8 cellular contexts compared by ENCODE assay signal in the genomic region with DNA sequence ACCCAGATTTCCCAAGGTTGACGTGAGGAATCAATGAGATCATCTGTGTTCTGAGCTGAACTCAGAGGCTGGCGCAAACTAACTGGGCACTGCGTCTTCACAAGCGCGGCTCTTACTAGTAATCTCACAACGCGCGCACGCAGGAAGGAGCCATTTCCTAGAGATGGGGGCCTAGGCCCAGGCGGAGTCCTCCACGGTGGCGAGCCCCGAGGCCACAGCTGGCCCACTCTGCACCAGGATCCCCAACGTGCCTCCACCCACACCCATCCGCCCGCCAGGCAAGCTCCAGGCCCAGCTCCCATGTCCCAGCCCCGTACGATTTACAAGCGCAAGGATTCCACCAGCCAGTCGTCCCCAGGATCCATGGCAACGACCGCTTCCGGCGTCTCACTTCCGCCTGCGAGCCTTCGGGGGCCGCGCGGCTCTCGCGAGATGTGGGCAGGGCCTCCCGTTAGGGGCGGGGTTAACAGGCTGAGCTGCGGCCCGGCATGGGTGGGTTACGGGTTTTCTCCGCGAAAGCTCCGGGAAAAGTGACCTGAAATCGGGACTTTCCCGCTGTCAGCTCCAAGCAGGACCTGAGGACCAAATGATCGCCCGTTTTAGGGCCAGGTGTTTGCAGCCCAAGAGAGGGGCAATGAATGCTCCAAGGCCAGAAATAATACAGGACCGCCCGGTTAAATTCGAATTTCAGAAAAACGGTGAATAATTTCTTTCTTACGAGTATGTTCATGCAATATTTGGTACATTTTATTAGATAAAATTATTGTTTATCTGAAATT. TPM values are rescaled to one million over a fixed set of nuclear protein-coding genes. Genes with fewer than 3 reads are reported as not detected.
DNase-seq lines count a peak whose midpoint lies in the region; ATAC-seq and TF ChIP-seq lines count a peak whose summit lies in the region.

WDR73 (minus strand) TSS at position 374 of the 779 bp plus-strand sequence; CDS start at position 365, 9 bp downstream.

- peaks cover 31% of the 10 kb centered on the region for H3K4me1 Mint-ChIP-seq in activated T-helper 2 cell treated with anti-CD3 and anti-CD28 coated beads, Interferon-gamma antibody, Interleukin-2, Interleukin-4, amounts not matched to agents 10 μg/mL and 5 μg/mL and 100 μg/mL, durations not matched to agents 14 hours and 24 hours and 36 hours (ENCODE audit: low read depth)
- peaks cover 17 to 57% (median 43%) of the 10 kb centered on the region in 4 donors for H3K4me1 Mint-ChIP-seq in naive thymus-derived CD8-positive, alpha-beta T cell

- H3K36me3 Mint-ChIP-seq in activated T-helper 2 cell treated with anti-CD3 and anti-CD28 coated beads, Interferon-gamma antibody, Interleukin-2, Interleukin-4, amounts not matched to agents 10 μg/mL and 5 μg/mL and 100 μg/mL, durations not matched to agents 14 hours and 24 hours and 36 hours (ENCODE audit: low read depth), result peaks cover 16% of the 10 kb centered on the region
- H3K36me3 Mint-ChIP-seq in naive thymus-derived CD8-positive, alpha-beta T cell, result peaks cover 2 to 28% (median 5%) of the 10 kb centered on the region in 3 donors

- peak; percentile 84 for ATAC-seq in GM21825 (IDR thresholded peaks at IDR 0.05; ENCODE audit: unreplicated experiment)
- peak; percentile 71 to 79 for ATAC-seq in naive thymus-derived CD8-positive, alpha-beta T cell

- no peaks in the 10 kb centered on the region for H3K9me3 Mint-ChIP-seq in activated T-helper 2 cell treated with anti-CD3 and anti-CD28 coated beads, Interferon-gamma antibody, Interleukin-2, Interleukin-4, amounts not matched to agents 10 μg/mL and 5 μg/mL and 100 μg/mL, durations not matched to agents 14 hours and 24 hours and 36 hours
- H3K9me3 Mint-ChIP-seq in naive thymus-derived CD8-positive, alpha-beta T cell, result no peaks in the 10 kb centered on the region

- peak within 1 kb of the TSS; percentile 87 for H3K27ac Mint-ChIP-seq in activated T-helper 2 cell treated with anti-CD3 and anti-CD28 coated beads, Interferon-gamma antibody, Interleukin-2, Interleukin-4, amounts not matched to agents 10 μg/mL and 5 μg/mL and 100 μg/mL, durations not matched to agents 14 hours and 24 hours and 36 hours
- peak within 1 kb of the TSS; percentile 90 to 99 (median 98) for H3K27ac Mint-ChIP-seq in naive thymus-derived CD8-positive, alpha-beta T cell

- intact Hi-C loops in activated T-helper 2 cell treated with anti-CD3 and anti-CD28 coated beads, Interferon-gamma antibody, Interleukin-2, Interleukin-4, amounts not matched to agents 10 μg/mL and 5 μg/mL and 100 μg/mL, durations not matched to agents 14 hours and 24 hours and 36 hours (cut with micrococcal nuclease), result loop anchor here (1.0 to 2.0 kb wide), 7 partner anchors 23 to 274 kb away; no protein-coding TSS in a partner anchor

- POLR2A ChIA-PET in RWPE1 (lab: Yijun Ruan, JAX; ENCODE audit: low non-redundant PET), result interaction anchor here (0.5 to 1.2 kb wide), 2 partner anchors 23 to 41 kb away, joined by 3 to 6 read pairs; no protein-coding TSS in a partner anchor
- POLR2A ChIA-PET in naive thymus-derived CD8-positive, alpha-beta T cell (lab: Charles Lee), result interaction anchor here (0.9 to 8.6 kb wide), 15 partner anchors 10 to 327 kb away, joined by 3 to 127 read pairs (median 11); partner anchors contain the start of genes SEC11A and ZSCAN2

- H3K27me3 Mint-ChIP-seq in activated T-helper 2 cell treated with anti-CD3 and anti-CD28 coated beads, Interferon-gamma antibody, Interleukin-2, Interleukin-4, amounts not matched to agents 10 μg/mL and 5 μg/mL and 100 μg/mL, durations not matched to agents 14 hours and 24 hours and 36 hours (ENCODE audit: low read depth), result no peaks in the 10 kb centered on the region
- H3K27me3 Mint-ChIP-seq in naive thymus-derived CD8-positive, alpha-beta T cell, result no peaks in the 10 kb centered on the region

- peak within 1 kb of the TSS; percentile 95 for H3K4me3 ChIP-seq in fibroblast of mammary gland (ENCODE audit: control insufficient read depth, low read depth, low read length)

- DNase-seq in DMS79 treated with DMSO at 0.1 percent for 48 hours (lab: John Stamatoyannopoulos, UW) (peak; percentile 49), Kasumi-1 (lab: John Stamatoyannopoulos, UW) (peak; percentile 86 to 90), RWPE1 (ENCODE audit: low spot score) (peak; percentile 93), fibroblast of mammary gland (ENCODE audit: low read depth) (peak; percentile 90)
- peak; percentile 95 for DNase-seq in activated T-helper 2 cell treated with anti-CD3 and anti-CD28 coated beads, Interferon-gamma antibody, Interleukin-2, Interleukin-4, amounts not matched to agents 10 μg/mL and 5 μg/mL and 100 μg/mL, durations not matched to agents 14 hours and 24 hours and 36 hours (ENCODE audit: low spot score)
- peak; percentile 94 to 98 (median 98) for DNase-seq in naive thymus-derived CD8-positive, alpha-beta T cell
- peak; percentile 93 to 97 (median 95) for DNase-seq in stimulated activated naive CD4-positive, alpha-beta T cell (lab: John Stamatoyannopoulos, UW)

- CTCF ChIA-PET in RWPE1 (lab: Yijun Ruan, JAX), result interaction anchor here (0.6 to 1.3 kb wide), 6 partner anchors 24 to 312 kb away, joined by 3 to 5 read pairs (median 4); partner anchors contain the start of gene ZSCAN2

- H3K4me3 Mint-ChIP-seq in activated T-helper 2 cell treated with anti-CD3 and anti-CD28 coated beads, Interferon-gamma antibody, Interleukin-2, Interleukin-4, amounts not matched to agents 10 μg/mL and 5 μg/mL and 100 μg/mL, durations not matched to agents 14 hours and 24 hours and 36 hours (ENCODE audit: low read depth), result peak within 1 kb of the TSS; percentile 96
- peak within 1 kb of the TSS; percentile 95 to 99 (median 98) for H3K4me3 Mint-ChIP-seq in naive thymus-derived CD8-positive, alpha-beta T cell

- TF ChIP-seq CTCF in RWPE1 (conservative IDR thresholded peaks at IDR 0.05; ENCODE audit: low read depth), result no peak
- no peak for TF ChIP-seq CTCF in fibroblast of mammary gland (conservative IDR thresholded peaks at IDR 0.05; ENCODE audit: control insufficient read depth, insufficient read depth, low read depth, low read length)

- peak within 1 kb of the TSS; percentile 88 for H3K27ac ChIP-seq in RWPE1

RNA-seq across cellular contexts. Expression of gene WDR73, which starts in this region (rescaled TPM):
- total RNA-seq in activated T-helper 2 cell treated with anti-CD3 and anti-CD28 coated beads, Interferon-gamma antibody, Interleukin-2, Interleukin-4, amounts not matched to agents 10 μg/mL and 5 μg/mL and 100 μg/mL, durations not matched to agents 14 hours and 24 hours and 36 hours, result 20.5 and 21.3 TPM in 2 replicates
- total RNA-seq in naive thymus-derived CD8-positive, alpha-beta T cell, result 10 to 100 TPM; 38.3 to 43.2 TPM
- polyA plus RNA-seq in naive thymus-derived CD8-positive, alpha-beta T cell, result 10 to 100 TPM; 12.2 to 18.8 (median 17.9) TPM

Comparison
In these comparisons a context has a peak if more than half of its experiments do, and no peak if none do; other contexts are left out.
1. Peak in every context shown above with its lines: DNase-seq, ATAC-seq, H3K4me3 ChIP-seq and H3K27ac ChIP-seq.